In the genomic region with DNA sequence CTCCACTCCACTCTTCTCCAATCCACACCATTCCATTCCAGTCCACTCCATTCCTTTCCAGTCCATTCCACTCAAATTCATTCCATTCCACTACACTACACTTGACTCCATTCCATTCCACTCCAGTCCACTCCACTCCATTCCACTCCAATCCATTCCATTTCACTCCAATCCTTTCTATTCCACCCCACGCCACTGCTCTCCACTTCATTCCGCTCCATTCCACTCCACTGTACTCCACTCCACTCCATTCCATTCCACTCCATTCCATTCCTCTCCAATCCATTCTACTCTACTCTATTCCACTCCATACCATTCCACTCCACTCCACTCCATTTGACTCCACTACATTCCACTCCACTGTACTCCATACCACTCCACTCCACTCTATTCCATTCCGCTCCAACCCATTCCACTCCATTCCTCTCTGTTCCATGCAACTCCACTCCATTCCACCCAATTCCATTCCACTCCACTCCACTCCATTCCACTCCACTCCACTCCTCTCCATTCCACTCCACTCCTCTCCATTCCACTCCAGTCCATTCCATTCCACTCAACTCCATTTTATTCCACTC, we compare ENCODE assay signal across 36 cellular contexts. TPM values are rescaled to one million over a fixed set of nuclear protein-coding genes. Genes with fewer than 3 reads are reported as not detected.
"Had no signal": no experiment of that assay in that cellular context is flagged by ENCODE, and none has a peak within 500 bp of the region (broad histone marks: within the 10 kb centered on the region; RNA-seq: fewer than 3 reads in every experiment).

No MANE protein-coding gene starts in this region.

- H3K9me3 Mint-ChIP-seq: naive thymus-derived CD4-positive, alpha-beta T cell; natural killer cell; nephron; neural progenitor cell; stimulated activated memory B cell treated with anti-CD40 and anti-IgM and Interleukin-4, amounts not matched to agents 10 μg/mL and 1 μg/mL and 100 μg/mL, for 72 hours; stimulated activated naive CD8-positive, alpha-beta T cell treated with anti-CD3 and anti-CD28 coated beads, Interleukin-15, amount 100 ng/mL, for 72 hours; type B pancreatic cell had no signal

- H3K9me3 ChIP-seq: psoas muscle, testis, tibial artery, transverse colon, vagina had no signal

- H3K4me2 ChIP-seq: neural progenitor cell, smooth muscle cell had no signal

- H3K27me3 Mint-ChIP-seq: stimulated activated memory B cell treated with anti-CD40 and anti-IgM and Interleukin-4, amounts not matched to agents 10 μg/mL and 1 μg/mL and 100 μg/mL, for 72 hours had no signal

- H3K27ac Mint-ChIP-seq: naive thymus-derived CD4-positive, alpha-beta T cell; natural killer cell; nephron; neural progenitor cell; progenitor cell of endocrine pancreas; stimulated activated memory B cell treated with anti-CD40 and anti-IgM and Interleukin-4, amounts not matched to agents 10 μg/mL and 1 μg/mL and 100 μg/mL, for 72 hours; stimulated activated naive CD8-positive, alpha-beta T cell treated with anti-CD3 and anti-CD28 coated beads, Interleukin-15, amount 100 ng/mL, for 72 hours; type B pancreatic cell had no signal

- H3K9ac ChIP-seq: neural progenitor cell, parathyroid adenoma had no signal

- H3K4me3 ChIP-seq: neural progenitor cell, ovary, psoas muscle, skin epidermis, smooth muscle cell, spleen, suprapubic skin, testis, tibial artery, transverse colon, vagina had no signal

- H3K79me2 ChIP-seq: parathyroid adenoma had no signal

- H3K27me3 ChIP-seq: neural progenitor cell, ovary, testis, vagina had no signal

- H3K36me3 Mint-ChIP-seq: naive thymus-derived CD4-positive, alpha-beta T cell; natural killer cell; neural progenitor cell; stimulated activated memory B cell treated with anti-CD40 and anti-IgM and Interleukin-4, amounts not matched to agents 10 μg/mL and 1 μg/mL and 100 μg/mL, for 72 hours; type B pancreatic cell had no signal

- H3K27ac ChIP-seq: neural progenitor cell, ovary, parathyroid adenoma, psoas muscle, skin epidermis, spleen, suprapubic skin, testis, tibial artery, transverse colon, vagina had no signal

- H3K4me1 Mint-ChIP-seq: naive thymus-derived CD4-positive, alpha-beta T cell; natural killer cell; nephron; neural progenitor cell; stimulated activated memory B cell treated with anti-CD40 and anti-IgM and Interleukin-4, amounts not matched to agents 10 μg/mL and 1 μg/mL and 100 μg/mL, for 72 hours; stimulated activated naive CD8-positive, alpha-beta T cell treated with anti-CD3 and anti-CD28 coated beads, Interleukin-15, amount 100 ng/mL, for 72 hours had no signal

- H3K4me3 Mint-ChIP-seq: naive thymus-derived CD4-positive, alpha-beta T cell; natural killer cell; nephron; neural progenitor cell; stimulated activated memory B cell treated with anti-CD40 and anti-IgM and Interleukin-4, amounts not matched to agents 10 μg/mL and 1 μg/mL and 100 μg/mL, for 72 hours; stimulated activated naive CD8-positive, alpha-beta T cell treated with anti-CD3 and anti-CD28 coated beads, Interleukin-15, amount 100 ng/mL, for 72 hours; type B pancreatic cell had no signal

- DNase-seq: naive thymus-derived CD4-positive, alpha-beta T cell; natural killer cell; occipital lobe; ovary; posterior cingulate gyrus; psoas muscle; right cardiac atrium; spleen; stimulated activated CD4-positive, alpha-beta T cell treated with anti-CD3 and anti-CD28 coated beads, Interleukin-12 subunit alpha, Interleukin-12 subunit beta, amount 100 ng/mL, for 4 hours; stimulated activated CD4-positive, alpha-beta T cell treated with anti-CD3 and anti-CD28 coated beads, Interleukin-1b, Interleukin-23, amount 100 ng/mL, for 48 hours; stimulated activated CD4-positive, alpha-beta T cell treated with anti-CD3 and anti-CD28 coated beads, Interleukin-4, amount 100 ng/mL, for 1 hour; stimulated activated CD4-positive, alpha-beta T cell treated with anti-CD3 and anti-CD28 coated beads, Interleukin-4, amount 100 ng/mL, for 4 hours; stimulated activated CD8-positive, alpha-beta memory T cell treated with anti-CD3 and anti-CD28 coated beads, Interleukin-4, amount 100 ng/mL, for 48 hours; stimulated activated naive CD4-positive, alpha-beta T cell; stimulated activated naive CD8-positive, alpha-beta T cell treated with anti-CD3 and anti-CD28 coated beads, Interleukin-15, amount 100 ng/mL, for 72 hours; stimulated activated naive CD8-positive, alpha-beta T cell treated with anti-CD3 and anti-CD28 coated beads, Interleukin-15, Interleukin-2, amounts not matched to agents 100 U/mL and 50 U/mL, for 24 hours; substantia nigra; testis; tibial artery; transverse colon had no signal

- H2AFZ ChIP-seq: neural progenitor cell, parathyroid adenoma had no signal

- H3K4me1 ChIP-seq: neural progenitor cell, parathyroid adenoma, psoas muscle, spleen, suprapubic skin, testis, tibial artery, transverse colon, vagina had no signal

- FAIRE-seq: urothelium cell line had no signal

- ATAC-seq: naive thymus-derived CD4-positive, alpha-beta T cell; psoas muscle; stimulated activated memory B cell treated with anti-CD40 and anti-IgM and Interleukin-4, amounts not matched to agents 10 μg/mL and 1 μg/mL and 100 μg/mL, for 72 hours; stimulated activated naive CD8-positive, alpha-beta T cell treated with anti-CD3 and anti-CD28 coated beads, Interleukin-15, amount 100 ng/mL, for 72 hours; stimulated activated naive CD8-positive, alpha-beta T cell treated with anti-CD3 and anti-CD28 coated beads, Interleukin-15, Interleukin-2, amounts not matched to agents 100 U/mL and 50 U/mL, for 24 hours had no signal

- H3K36me3 ChIP-seq: neural progenitor cell, ovary, spleen, suprapubic skin, tibial artery, transverse colon, vagina had no signal

RNA-seq across cellular contexts. Expression of gene DEFB125, which starts 23.4 kb away (rescaled TPM):
- total RNA-seq: naive thymus-derived CD4-positive, alpha-beta T cell; natural killer cell; occipital lobe; osteoblast; ovary; progenitor cell of endocrine pancreas; psoas muscle; renal cortical epithelial cell; right cardiac atrium; sciatic nerve; smooth muscle cell; spleen; suprapubic skin; transverse colon; ureter; vagina had no signal
- polyA plus RNA-seq: naive thymus-derived CD4-positive, alpha-beta T cell; neural cell; ovary; psoas muscle; right cardiac atrium; smooth muscle cell; spleen had no signal
